In the genomic region with DNA sequence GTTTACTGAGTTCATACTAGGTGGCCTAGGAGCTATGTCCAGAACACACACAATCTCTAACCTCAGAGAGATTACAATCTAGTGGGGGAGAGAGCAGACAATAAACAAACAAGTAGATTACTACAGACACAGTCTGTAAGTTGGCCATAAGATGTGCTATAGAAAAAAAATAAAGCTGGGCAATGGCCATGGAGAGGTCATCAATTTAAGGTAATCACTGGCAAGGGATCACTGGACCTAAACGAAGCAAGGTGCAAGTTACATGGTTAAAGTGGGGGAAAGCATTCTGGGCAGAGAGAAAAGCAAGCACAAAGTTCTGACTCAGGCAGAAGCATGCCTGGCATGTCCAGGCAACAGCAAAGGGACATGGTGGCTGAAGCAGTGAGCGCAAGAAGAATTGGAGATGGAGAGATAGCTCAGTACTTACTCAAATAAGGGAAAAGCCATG, we compare ENCODE assay signal across 1 cellular context.
TF ChIP-seq lines count a peak whose summit lies in the region.

No MANE protein-coding gene starts in this region.

TF ChIP-seq in HepG2, 621 proteins besides CTCF, POLR2A, EP300 and RAD21 (continued from another document and continues in another):
- TF ChIP-seq, protein P1, sequence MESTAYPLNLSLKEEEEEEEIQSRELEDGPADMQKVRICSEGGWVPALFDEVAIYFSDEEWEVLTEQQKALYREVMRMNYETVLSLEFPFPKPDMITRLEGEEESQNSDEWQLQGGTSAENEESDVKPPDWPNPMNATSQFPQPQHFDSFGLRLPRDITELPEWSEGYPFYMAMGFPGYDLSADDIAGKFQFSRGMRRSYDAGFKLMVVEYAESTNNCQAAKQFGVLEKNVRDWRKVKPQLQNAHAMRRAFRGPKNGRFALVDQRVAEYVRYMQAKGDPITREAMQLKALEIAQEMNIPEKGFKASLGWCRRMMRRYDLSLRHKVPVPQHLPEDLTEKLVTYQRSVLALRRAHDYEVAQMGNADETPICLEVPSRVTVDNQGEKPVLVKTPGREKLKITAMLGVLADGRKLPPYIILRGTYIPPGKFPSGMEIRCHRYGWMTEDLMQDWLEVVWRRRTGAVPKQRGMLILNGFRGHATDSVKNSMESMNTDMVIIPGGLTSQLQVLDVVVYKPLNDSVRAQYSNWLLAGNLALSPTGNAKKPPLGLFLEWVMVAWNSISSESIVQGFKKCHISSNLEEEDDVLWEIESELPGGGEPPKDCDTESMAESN (CRISPR knock-in tag; conservative IDR thresholded peaks at IDR 0.05): peak; percentile 63; the same call in 1 of the 2 replicates
- TF ChIP-seq, protein P2, sequence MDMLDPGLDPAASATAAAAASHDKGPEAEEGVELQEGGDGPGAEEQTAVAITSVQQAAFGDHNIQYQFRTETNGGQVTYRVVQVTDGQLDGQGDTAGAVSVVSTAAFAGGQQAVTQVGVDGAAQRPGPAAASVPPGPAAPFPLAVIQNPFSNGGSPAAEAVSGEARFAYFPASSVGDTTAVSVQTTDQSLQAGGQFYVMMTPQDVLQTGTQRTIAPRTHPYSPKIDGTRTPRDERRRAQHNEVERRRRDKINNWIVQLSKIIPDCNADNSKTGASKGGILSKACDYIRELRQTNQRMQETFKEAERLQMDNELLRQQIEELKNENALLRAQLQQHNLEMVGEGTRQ (IDR thresholded peaks at IDR 0.05; ENCODE audit: low read depth, low read length): no peak
- TF ChIP-seq, protein P2 (CRISPR knock-in tag; IDR thresholded peaks at IDR 0.05; ENCODE audit: borderline replicate concordance): no peak
- peak; percentile 47; the same call in 1 of the 2 replicates for TF ChIP-seq DPF2 (CRISPR knock-in tag; IDR thresholded peaks at IDR 0.05; ENCODE audit: borderline replicate concordance, low read depth)
- no peak for TF ChIP-seq YEATS4 (CRISPR knock-in tag; IDR thresholded peaks at IDR 0.05; ENCODE audit: borderline replicate concordance)
- TF ChIP-seq, protein P3, sequence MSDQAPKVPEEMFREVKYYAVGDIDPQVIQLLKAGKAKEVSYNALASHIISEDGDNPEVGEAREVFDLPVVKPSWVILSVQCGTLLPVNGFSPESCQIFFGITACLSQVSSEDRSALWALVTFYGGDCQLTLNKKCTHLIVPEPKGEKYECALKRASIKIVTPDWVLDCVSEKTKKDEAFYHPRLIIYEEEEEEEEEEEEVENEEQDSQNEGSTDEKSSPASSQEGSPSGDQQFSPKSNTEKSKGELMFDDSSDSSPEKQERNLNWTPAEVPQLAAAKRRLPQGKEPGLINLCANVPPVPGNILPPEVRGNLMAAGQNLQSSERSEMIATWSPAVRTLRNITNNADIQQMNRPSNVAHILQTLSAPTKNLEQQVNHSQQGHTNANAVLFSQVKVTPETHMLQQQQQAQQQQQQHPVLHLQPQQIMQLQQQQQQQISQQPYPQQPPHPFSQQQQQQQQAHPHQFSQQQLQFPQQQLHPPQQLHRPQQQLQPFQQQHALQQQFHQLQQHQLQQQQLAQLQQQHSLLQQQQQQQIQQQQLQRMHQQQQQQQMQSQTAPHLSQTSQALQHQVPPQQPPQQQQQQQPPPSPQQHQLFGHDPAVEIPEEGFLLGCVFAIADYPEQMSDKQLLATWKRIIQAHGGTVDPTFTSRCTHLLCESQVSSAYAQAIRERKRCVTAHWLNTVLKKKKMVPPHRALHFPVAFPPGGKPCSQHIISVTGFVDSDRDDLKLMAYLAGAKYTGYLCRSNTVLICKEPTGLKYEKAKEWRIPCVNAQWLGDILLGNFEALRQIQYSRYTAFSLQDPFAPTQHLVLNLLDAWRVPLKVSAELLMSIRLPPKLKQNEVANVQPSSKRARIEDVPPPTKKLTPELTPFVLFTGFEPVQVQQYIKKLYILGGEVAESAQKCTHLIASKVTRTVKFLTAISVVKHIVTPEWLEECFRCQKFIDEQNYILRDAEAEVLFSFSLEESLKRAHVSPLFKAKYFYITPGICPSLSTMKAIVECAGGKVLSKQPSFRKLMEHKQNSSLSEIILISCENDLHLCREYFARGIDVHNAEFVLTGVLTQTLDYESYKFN (CRISPR knock-in tag; conservative IDR thresholded peaks at IDR 0.05): peak; percentile 68
- no peak for TF ChIP-seq NCOA5 (CRISPR knock-in tag; IDR thresholded peaks at IDR 0.05)
- TF ChIP-seq ASH2L (IDR thresholded peaks at IDR 0.05; ENCODE audit: insufficient read length, low read depth, low read length): peak; percentile 43
- TF ChIP-seq YEATS2 (CRISPR knock-in tag; IDR thresholded peaks at IDR 0.05; ENCODE audit: borderline replicate concordance): peak; percentile 38; the same call in 1 of the 2 replicates
- TF ChIP-seq SIX1 (CRISPR knock-in tag; IDR thresholded peaks at IDR 0.05; ENCODE audit: borderline replicate concordance): no peak
- TF ChIP-seq, protein P4, sequence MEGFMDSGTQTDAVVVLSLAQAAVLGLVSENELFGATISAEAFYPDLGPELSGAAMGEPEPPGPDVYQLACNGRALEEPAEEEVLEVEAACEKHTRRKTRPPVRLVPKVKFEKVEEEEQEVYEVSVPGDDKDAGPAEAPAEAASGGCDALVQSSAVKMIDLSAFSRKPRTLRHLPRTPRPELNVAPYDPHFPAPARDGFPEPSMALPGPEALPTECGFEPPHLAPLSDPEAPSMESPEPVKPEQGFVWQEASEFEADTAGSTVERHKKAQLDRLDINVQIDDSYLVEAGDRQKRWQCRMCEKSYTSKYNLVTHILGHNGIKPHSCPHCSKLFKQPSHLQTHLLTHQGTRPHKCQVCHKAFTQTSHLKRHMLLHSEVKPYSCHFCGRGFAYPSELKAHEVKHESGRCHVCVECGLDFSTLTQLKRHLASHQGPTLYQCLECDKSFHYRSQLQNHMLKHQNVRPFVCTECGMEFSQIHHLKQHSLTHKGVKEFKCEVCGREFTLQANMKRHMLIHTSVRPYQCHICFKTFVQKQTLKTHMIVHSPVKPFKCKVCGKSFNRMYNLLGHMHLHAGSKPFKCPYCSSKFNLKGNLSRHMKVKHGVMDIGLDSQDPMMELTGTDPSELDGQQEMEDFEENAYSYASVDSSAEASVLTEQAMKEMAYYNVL (CRISPR knock-in tag; IDR thresholded peaks at IDR 0.05; ENCODE audit: borderline replicate concordance): peak; percentile 50; the same call in 1 of the 2 replicates
- TF ChIP-seq, protein P5, sequence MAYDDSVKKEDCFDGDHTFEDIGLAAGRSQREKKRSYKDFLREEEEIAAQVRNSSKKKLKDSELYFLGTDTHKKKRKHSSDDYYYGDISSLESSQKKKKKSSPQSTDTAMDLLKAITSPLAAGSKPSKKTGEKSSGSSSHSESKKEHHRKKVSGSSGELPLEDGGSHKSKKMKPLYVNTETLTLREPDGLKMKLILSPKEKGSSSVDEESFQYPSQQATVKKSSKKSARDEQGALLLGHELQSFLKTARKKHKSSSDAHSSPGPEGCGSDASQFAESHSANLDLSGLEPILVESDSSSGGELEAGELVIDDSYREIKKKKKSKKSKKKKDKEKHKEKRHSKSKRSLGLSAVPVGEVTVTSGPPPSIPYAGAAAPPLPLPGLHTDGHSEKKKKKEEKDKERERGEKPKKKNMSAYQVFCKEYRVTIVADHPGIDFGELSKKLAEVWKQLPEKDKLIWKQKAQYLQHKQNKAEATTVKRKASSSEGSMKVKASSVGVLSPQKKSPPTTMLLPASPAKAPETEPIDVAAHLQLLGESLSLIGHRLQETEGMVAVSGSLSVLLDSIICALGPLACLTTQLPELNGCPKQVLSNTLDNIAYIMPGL (CRISPR knock-in tag; IDR thresholded peaks at IDR 0.05; ENCODE audit: borderline replicate concordance in 1 of 2, low read depth in 1 of 2): no peak
- no peak for TF ChIP-seq ZNF34 (CRISPR knock-in tag; IDR thresholded peaks at IDR 0.05; ENCODE audit: borderline replicate concordance)
- TF ChIP-seq ZBTB20 (CRISPR knock-in tag; IDR thresholded peaks at IDR 0.05; ENCODE audit: borderline replicate concordance, low read depth): peak; percentile 70; the same call in 1 of the 2 replicates
- TF ChIP-seq KDM2A (CRISPR knock-in tag; IDR thresholded peaks at IDR 0.05; ENCODE audit: borderline replicate concordance, low read depth): 0 out of 2 replicates have a peak, but pooled peaks have one; percentile 23
- no peak for TF ChIP-seq CEBPB (IDR thresholded peaks at IDR 0.05; ENCODE audit: borderline replicate concordance, low read depth, low read length)
- TF ChIP-seq, protein P6, sequence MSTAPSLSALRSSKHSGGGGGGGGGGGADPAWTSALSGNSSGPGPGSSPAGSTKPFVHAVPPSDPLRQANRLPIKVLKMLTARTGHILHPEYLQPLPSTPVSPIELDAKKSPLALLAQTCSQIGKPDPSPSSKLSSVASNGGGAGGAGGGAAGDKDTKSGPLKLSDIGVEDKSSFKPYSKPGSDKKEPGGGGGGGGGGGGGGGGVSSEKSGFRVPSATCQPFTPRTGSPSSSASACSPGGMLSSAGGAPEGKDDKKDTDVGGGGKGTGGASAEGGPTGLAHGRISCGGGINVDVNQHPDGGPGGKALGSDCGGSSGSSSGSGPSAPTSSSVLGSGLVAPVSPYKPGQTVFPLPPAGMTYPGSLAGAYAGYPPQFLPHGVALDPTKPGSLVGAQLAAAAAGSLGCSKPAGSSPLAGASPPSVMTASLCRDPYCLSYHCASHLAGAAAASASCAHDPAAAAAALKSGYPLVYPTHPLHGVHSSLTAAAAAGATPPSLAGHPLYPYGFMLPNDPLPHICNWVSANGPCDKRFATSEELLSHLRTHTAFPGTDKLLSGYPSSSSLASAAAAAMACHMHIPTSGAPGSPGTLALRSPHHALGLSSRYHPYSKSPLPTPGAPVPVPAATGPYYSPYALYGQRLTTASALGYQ (CRISPR knock-in tag; IDR thresholded peaks at IDR 0.05): 0 out of 2 replicates have a peak, but pooled peaks have one; percentile 46
- peak; percentile 44; the same call in 1 of the 2 replicates for TF ChIP-seq TBX2 (CRISPR knock-in tag; IDR thresholded peaks at IDR 0.05; ENCODE audit: borderline replicate concordance)
- peak; percentile 65; the same call in 1 of the 2 replicates for TF ChIP-seq NFIC (IDR thresholded peaks at IDR 0.05; ENCODE audit: low read length)
- peak; percentile 7; the same call in 1 of the 2 replicates for TF ChIP-seq KAT8 (CRISPR knock-in tag; IDR thresholded peaks at IDR 0.05)
- peak; percentile 51; the same call in 1 of the 2 replicates for TF ChIP-seq GATA4 (IDR thresholded peaks at IDR 0.05; ENCODE audit: borderline replicate concordance, low read depth)
- peak; percentile 76 for TF ChIP-seq RARA (CRISPR knock-in tag; IDR thresholded peaks at IDR 0.05)
- TF ChIP-seq, protein P7, sequence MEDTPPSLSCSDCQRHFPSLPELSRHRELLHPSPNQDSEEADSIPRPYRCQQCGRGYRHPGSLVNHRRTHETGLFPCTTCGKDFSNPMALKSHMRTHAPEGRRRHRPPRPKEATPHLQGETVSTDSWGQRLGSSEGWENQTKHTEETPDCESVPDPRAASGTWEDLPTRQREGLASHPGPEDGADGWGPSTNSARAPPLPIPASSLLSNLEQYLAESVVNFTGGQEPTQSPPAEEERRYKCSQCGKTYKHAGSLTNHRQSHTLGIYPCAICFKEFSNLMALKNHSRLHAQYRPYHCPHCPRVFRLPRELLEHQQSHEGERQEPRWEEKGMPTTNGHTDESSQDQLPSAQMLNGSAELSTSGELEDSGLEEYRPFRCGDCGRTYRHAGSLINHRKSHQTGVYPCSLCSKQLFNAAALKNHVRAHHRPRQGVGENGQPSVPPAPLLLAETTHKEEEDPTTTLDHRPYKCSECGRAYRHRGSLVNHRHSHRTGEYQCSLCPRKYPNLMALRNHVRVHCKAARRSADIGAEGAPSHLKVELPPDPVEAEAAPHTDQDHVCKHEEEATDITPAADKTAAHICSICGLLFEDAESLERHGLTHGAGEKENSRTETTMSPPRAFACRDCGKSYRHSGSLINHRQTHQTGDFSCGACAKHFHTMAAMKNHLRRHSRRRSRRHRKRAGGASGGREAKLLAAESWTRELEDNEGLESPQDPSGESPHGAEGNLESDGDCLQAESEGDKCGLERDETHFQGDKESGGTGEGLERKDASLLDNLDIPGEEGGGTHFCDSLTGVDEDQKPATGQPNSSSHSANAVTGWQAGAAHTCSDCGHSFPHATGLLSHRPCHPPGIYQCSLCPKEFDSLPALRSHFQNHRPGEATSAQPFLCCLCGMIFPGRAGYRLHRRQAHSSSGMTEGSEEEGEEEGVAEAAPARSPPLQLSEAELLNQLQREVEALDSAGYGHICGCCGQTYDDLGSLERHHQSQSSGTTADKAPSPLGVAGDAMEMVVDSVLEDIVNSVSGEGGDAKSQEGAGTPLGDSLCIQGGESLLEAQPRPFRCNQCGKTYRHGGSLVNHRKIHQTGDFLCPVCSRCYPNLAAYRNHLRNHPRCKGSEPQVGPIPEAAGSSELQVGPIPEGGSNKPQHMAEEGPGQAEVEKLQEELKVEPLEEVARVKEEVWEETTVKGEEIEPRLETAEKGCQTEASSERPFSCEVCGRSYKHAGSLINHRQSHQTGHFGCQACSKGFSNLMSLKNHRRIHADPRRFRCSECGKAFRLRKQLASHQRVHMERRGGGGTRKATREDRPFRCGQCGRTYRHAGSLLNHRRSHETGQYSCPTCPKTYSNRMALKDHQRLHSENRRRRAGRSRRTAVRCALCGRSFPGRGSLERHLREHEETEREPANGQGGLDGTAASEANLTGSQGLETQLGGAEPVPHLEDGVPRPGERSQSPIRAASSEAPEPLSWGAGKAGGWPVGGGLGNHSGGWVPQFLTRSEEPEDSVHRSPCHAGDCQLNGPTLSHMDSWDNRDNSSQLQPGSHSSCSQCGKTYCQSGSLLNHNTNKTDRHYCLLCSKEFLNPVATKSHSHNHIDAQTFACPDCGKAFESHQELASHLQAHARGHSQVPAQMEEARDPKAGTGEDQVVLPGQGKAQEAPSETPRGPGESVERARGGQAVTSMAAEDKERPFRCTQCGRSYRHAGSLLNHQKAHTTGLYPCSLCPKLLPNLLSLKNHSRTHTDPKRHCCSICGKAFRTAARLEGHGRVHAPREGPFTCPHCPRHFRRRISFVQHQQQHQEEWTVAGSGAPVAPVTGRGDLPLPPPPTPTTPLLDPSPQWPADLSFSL (CRISPR knock-in tag; IDR thresholded peaks at IDR 0.05): 0 out of 2 replicates have a peak, but pooled peaks have one; percentile 39
- peak; percentile 56 for TF ChIP-seq ZNF781 (CRISPR knock-in tag; IDR thresholded peaks at IDR 0.05; ENCODE audit: borderline replicate concordance, not compliant biosample characterization)
- TF ChIP-seq, protein P8, sequence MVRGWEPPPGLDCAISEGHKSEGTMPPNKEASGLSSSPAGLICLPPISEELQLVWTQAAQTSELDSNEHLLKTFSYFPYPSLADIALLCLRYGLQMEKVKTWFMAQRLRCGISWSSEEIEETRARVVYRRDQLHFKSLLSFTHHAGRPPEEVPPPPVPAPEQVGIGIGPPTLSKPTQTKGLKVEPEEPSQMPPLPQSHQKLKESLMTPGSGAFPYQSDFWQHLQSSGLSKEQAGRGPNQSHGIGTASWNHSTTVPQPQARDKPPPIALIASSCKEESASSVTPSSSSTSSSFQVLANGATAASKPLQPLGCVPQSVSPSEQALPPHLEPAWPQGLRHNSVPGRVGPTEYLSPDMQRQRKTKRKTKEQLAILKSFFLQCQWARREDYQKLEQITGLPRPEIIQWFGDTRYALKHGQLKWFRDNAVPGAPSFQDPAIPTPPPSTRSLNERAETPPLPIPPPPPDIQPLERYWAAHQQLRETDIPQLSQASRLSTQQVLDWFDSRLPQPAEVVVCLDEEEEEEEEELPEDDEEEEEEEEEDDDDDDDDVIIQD (CRISPR knock-in tag; IDR thresholded peaks at IDR 0.05; ENCODE audit: low read depth): peak; percentile 40; the same call in 1 of the 2 replicates
- TF ChIP-seq NKX3-1 (CRISPR knock-in tag; IDR thresholded peaks at IDR 0.05): no peak
- TF ChIP-seq NFRKB (IDR thresholded peaks at IDR 0.05): no peak
- peak; percentile 38 for TF ChIP-seq HDAC2 (CRISPR knock-in tag; IDR thresholded peaks at IDR 0.05)
- TF ChIP-seq FOXJ3 (CRISPR knock-in tag; IDR thresholded peaks at IDR 0.05; ENCODE audit: borderline replicate concordance): no peak; the same call in 1 of the 2 replicates
- peak; percentile 82 for TF ChIP-seq SKI (IDR thresholded peaks at IDR 0.05; ENCODE audit: partially characterized antibody)
- TF ChIP-seq ZNF367 (CRISPR knock-in tag; IDR thresholded peaks at IDR 0.05; ENCODE audit: borderline replicate concordance): no peak
